In genomic region chr1:62841587-62842169, GRCh38 we compare ENCODE assay signal across 8 cellular contexts. TPM values are rescaled to one million over a fixed set of nuclear protein-coding genes. Genes with fewer than 3 reads are reported as not detected.
DNase-seq lines count a peak whose midpoint lies in the region; ATAC-seq, FAIRE-seq and TF ChIP-seq lines count a peak whose summit lies in the region.

No MANE protein-coding gene starts in this region.

- TF ChIP-seq CTCF in C4-2B (conservative IDR thresholded peaks at IDR 0.05): peak; percentile 85
- peak; percentile 61 for TF ChIP-seq CTCF in GM13976 (IDR thresholded peaks at IDR 0.05; ENCODE audit: borderline replicate concordance, control extremely low read depth, extremely low read depth, insufficient read depth, missing control alignments)
- TF ChIP-seq CTCF in body of pancreas (IDR thresholded peaks at IDR 0.05): peak; percentile 31 to 80 (median 63)
- peak; percentile 71 for TF ChIP-seq CTCF in thoracic aorta (IDR thresholded peaks at IDR 0.05)

- intact Hi-C loops in body of pancreas (cut with DNase I): no loop called here

- H3K4me3 ChIP-seq in body of pancreas (no peak overlapping the region), thoracic aorta (no peak overlapping the region)

- in situ Hi-C loops in GM13976 (cut with MboI; ENCODE audit: low sequenced_read_pairs, unreplicated experiment): no loop called here

- H3K9me3 ChIP-seq in body of pancreas: no peaks in the 10 kb centered on the region
- H3K9me3 ChIP-seq in thoracic aorta: no peaks in the 10 kb centered on the region

- H3K27ac ChIP-seq in C4-2B (no peak overlapping the region), body of pancreas (no peak overlapping the region), thoracic aorta (no peak overlapping the region)

- H3K36me3 ChIP-seq in body of pancreas (replicated peaks in 1 of 2; ENCODE audit: insufficient read depth in 1 of 2, low read depth in 2 of 2): no peaks in the 10 kb centered on the region
- H3K36me3 ChIP-seq in thoracic aorta: no peaks in the 10 kb centered on the region

- H3K4me1 ChIP-seq in body of pancreas (no peaks in the 10 kb centered on the region), thoracic aorta (ENCODE audit: control insufficient read depth in 1 of 2, low read depth in 2 of 2) (no peaks in the 10 kb centered on the region)

- FAIRE-seq in islet of Langerhans (lab: Jason Lieb, UNC): peak; percentile 100

- no peaks in the 10 kb centered on the region for H3K27me3 ChIP-seq in body of pancreas
- H3K27me3 ChIP-seq in thoracic aorta (replicated peaks; ENCODE audit: insufficient read depth): no peaks in the 10 kb centered on the region

- no peak for TF ChIP-seq POLR2A in body of pancreas (IDR thresholded peaks at IDR 0.05)

- WGBS in body of pancreas, 2 donors: 1 to 3% methylated on average over 3 of the region's 3 CpGs

- ATAC-seq in HG03575 (IDR thresholded peaks at IDR 0.05; ENCODE audit: extremely low read depth, insufficient number of reproducible peaks, low FRiP score, unreplicated experiment): peak; percentile 58
- peak; percentile 40 for ATAC-seq in body of pancreas
- ATAC-seq in thoracic aorta (ENCODE audit: insufficient number of reproducible peaks, low FRiP score, low read depth): no peak

- DNase-seq in GM13976 (ENCODE audit: low spot score) (peak; percentile 41), NCI-H69 (lab: John Stamatoyannopoulos, UW) (peak; percentile 72), body of pancreas (peak in 1 of 4 donors; percentile 28), thoracic aorta (ENCODE audit: low spot score) (no peak)
- DNase-seq in activated CD4-positive, alpha-beta T cell treated with anti-CD3 and anti-CD28 coated beads for 48 hours: no peak

RNA-seq across cellular contexts. Expression of gene ATG4C, which starts 57.7 kb away (rescaled TPM):
- 1 to 10 TPM; 2.3 to 4.9 TPM for total RNA-seq in body of pancreas
- total RNA-seq in thoracic aorta: 10 to 100 TPM in 1 of 2 donors, 1 to 10 TPM in 1; 9.9 to 21.1 TPM

Comparison
In these comparisons a context has a peak if more than half of its experiments do, and no peak if none do; other contexts are left out.
1. DNase-seq: peak in GM13976 (single experiment) and NCI-H69 (single experiment); none in thoracic aorta (single experiment) and activated CD4-positive, alpha-beta T cell treated with anti-CD3 and anti-CD28 coated beads for 48 hours (single experiment).
2. Peak in every context shown above with its lines, with median percentiles within 50 percentile points of each other: CTCF ChIP-seq.